Comparison of ENCODE assay signal across 18 cellular contexts in the genomic region with DNA sequence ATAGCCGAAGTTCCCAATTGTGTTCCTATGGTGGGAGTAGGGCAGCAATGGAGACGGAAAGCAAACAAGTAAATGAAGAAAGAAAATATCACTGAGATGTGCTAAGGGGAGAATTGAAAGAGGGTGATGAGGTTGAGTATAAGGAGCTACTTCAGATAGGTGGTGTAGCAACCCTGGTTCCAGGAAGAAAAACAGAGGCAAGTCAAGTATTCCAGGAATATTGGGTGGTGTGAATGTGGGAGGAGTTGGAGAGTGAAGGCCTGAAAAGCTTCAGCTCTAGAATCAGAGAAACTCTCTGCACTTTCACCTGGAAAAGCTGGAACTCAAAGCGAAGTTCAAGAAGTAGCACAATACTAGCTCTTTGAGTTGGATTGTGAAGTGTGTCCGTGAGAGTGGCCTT.
DNase-seq lines count a peak whose midpoint lies in the region; ATAC-seq and TF ChIP-seq lines count a peak whose summit lies in the region.
"Had no signal": no experiment of that assay in that cellular context is flagged by ENCODE, and none has a peak within 500 bp of the region (broad histone marks: within the 10 kb centered on the region; RNA-seq: fewer than 3 reads in every experiment).

No MANE protein-coding gene starts in this region.

- H3K4me1 ChIP-seq in GM23338 (ENCODE audit: insufficient read depth) (no peaks in the 10 kb centered on the region), lower lobe of right lung (no peaks in the 10 kb centered on the region), neural progenitor cell (no peaks in the 10 kb centered on the region)
- H3K4me1 ChIP-seq: A549, Caco-2 had no signal

- H3K27me3 ChIP-seq in GM23338 (ENCODE audit: insufficient read depth) = no peaks in the 10 kb centered on the region
- H3K27me3 ChIP-seq in lower lobe of right lung (ENCODE audit: low read depth) = no peaks in the 10 kb centered on the region
- no peaks in the 10 kb centered on the region for H3K27me3 ChIP-seq in neural progenitor cell
- H3K27me3 ChIP-seq: BLaER1 treated with 17β-estradiol and CSF1 and Interleukin-3, amounts not matched to agents 10 nM and 100 nM had no signal

- H3K9me3 Mint-ChIP-seq in GM23338 (no peaks in the 10 kb centered on the region; the same call in 1 of the 3 replicates), neural progenitor cell (peaks cover 8% of the 10 kb centered on the region)
- H3K9me3 Mint-ChIP-seq: CD4-positive, alpha-beta T cell; CD8-positive, alpha-beta T cell had no signal

- TF ChIP-seq CTCF in GM23338 (conservative IDR thresholded peaks at IDR 0.05; ENCODE audit: low read depth in 2 of 2) (no peak), lower lobe of right lung (IDR thresholded peaks at IDR 0.05) (no peak), neural progenitor cell (IDR thresholded peaks at IDR 0.05) (no peak)

- DNase-seq in GM23338 (ENCODE audit: low spot score) = no peak
- DNase-seq in lower lobe of right lung = no peak
- DNase-seq in neural progenitor cell (ENCODE audit: low spot score) = no peak
- no peak for DNase-seq in activated gamma-delta T cell treated with Interleukin-2 at 50 U/mL for 16 hours
- DNase-seq in activated CD8-positive, alpha-beta memory T cell treated with anti-CD3 and anti-CD28 coated beads, Interleukin-2, amount 50 U/mL, for 48 hours = no peak
- no peak for DNase-seq in NCI-H1694 (lab: John Stamatoyannopoulos, UW)
- DNase-seq: AML-193; Caco-2; Calu3; CD4-positive, alpha-beta T cell; CD8-positive, alpha-beta T cell; DMS79 treated with DMSO at 0.1 percent for 48 hours; GF-D8 had no signal

- H3K4me1 Mint-ChIP-seq in GM23338 (no peaks in the 10 kb centered on the region), neural progenitor cell (no peaks in the 10 kb centered on the region)
- H3K4me1 Mint-ChIP-seq: B cell had no signal

- H3K27ac Mint-ChIP-seq in GM23338 = no peak overlapping the region
- peak overlapping the region; percentile 6 for H3K27ac Mint-ChIP-seq in neural progenitor cell
- H3K27ac Mint-ChIP-seq: B cell; CD4-positive, alpha-beta T cell; CD8-positive, alpha-beta T cell had no signal

- H3K79me2 ChIP-seq in GM23338 (replicated peaks; ENCODE audit: insufficient read depth) (no peaks in the 10 kb centered on the region), neural progenitor cell (ENCODE audit: low read depth) (no peaks in the 10 kb centered on the region)

- H3K4me2 ChIP-seq in GM23338 (no peak overlapping the region), neural progenitor cell (no peak overlapping the region)
- H3K4me2 ChIP-seq: A549; BLaER1 treated with 17β-estradiol and CSF1 and Interleukin-3, amounts not matched to agents 10 nM and 100 nM had no signal

- H3K36me3 Mint-ChIP-seq in GM23338 (ENCODE audit: low read depth) = no peaks in the 10 kb centered on the region
- H3K36me3 Mint-ChIP-seq in neural progenitor cell = no peaks in the 10 kb centered on the region
- H3K36me3 Mint-ChIP-seq: CD8-positive, alpha-beta T cell had no signal

- no peaks in the 10 kb centered on the region for H4K20me1 ChIP-seq in GM23338 (replicated peaks; ENCODE audit: insufficient read depth)
- H4K20me1 ChIP-seq in neural progenitor cell (ENCODE audit: low read depth) = no peaks in the 10 kb centered on the region
- H4K20me1 ChIP-seq: BLaER1 treated with 17β-estradiol and CSF1 and Interleukin-3, amounts not matched to agents 10 nM and 100 nM had no signal

- no peak overlapping the region for H3K9ac ChIP-seq in neural progenitor cell
- H3K9ac ChIP-seq: BLaER1 treated with 17β-estradiol and CSF1 and Interleukin-3, amounts not matched to agents 10 nM and 100 nM had no signal

- H3K4me3 ChIP-seq in GM23338 (no peak overlapping the region), lower lobe of right lung (no peak overlapping the region), neural progenitor cell (no peak overlapping the region)
- H3K4me3 ChIP-seq: A549; BLaER1 treated with 17β-estradiol and CSF1 and Interleukin-3, amounts not matched to agents 10 nM and 100 nM had no signal

- H3K27me3 Mint-ChIP-seq in GM23338 (ENCODE audit: insufficient read depth, low read depth, poor library complexity) (no peaks in the 10 kb centered on the region), neural progenitor cell (ENCODE audit: insufficient read depth, low read depth) (no peaks in the 10 kb centered on the region)
- H3K27me3 Mint-ChIP-seq: B cell; CD4-positive, alpha-beta T cell had no signal

- intact Hi-C loops in lower lobe of right lung (cut with DNase I) = no loop called here

- H2AFZ ChIP-seq in GM23338 = 0 out of 2 replicates have a peak overlapping the region, but pooled peaks have one; percentile 32
- H2AFZ ChIP-seq in neural progenitor cell (replicated peaks) = no peak overlapping the region

- no peak overlapping the region for H3K27ac ChIP-seq in GM23338 (ENCODE audit: low read depth)
- H3K27ac ChIP-seq in lower lobe of right lung = no peak overlapping the region
- H3K27ac ChIP-seq in neural progenitor cell = no peak overlapping the region
- H3K27ac ChIP-seq: 22Rv1; A549; BLaER1 treated with 17β-estradiol and CSF1 and Interleukin-3, amounts not matched to agents 10 nM and 100 nM; C4-2B had no signal

- ATAC-seq in GM23338 = no peak
- peak; percentile 64 to 65 for ATAC-seq in lower lobe of right lung
- ATAC-seq: A549; CD8-positive, alpha-beta T cell had no signal

- H3K9me3 ChIP-seq in lower lobe of right lung (no peaks in the 10 kb centered on the region), neural progenitor cell (ENCODE audit: low read depth) (no peaks in the 10 kb centered on the region)
- H3K9me3 ChIP-seq: A549, Caco-2 had no signal

- no peaks in the 10 kb centered on the region; the same call in 1 of the 2 replicates for H3K36me3 ChIP-seq in GM23338 (ENCODE audit: insufficient read depth)
- no peaks in the 10 kb centered on the region for H3K36me3 ChIP-seq in lower lobe of right lung
- no peaks in the 10 kb centered on the region for H3K36me3 ChIP-seq in neural progenitor cell
- H3K36me3 ChIP-seq: BLaER1 treated with 17β-estradiol and CSF1 and Interleukin-3, amounts not matched to agents 10 nM and 100 nM had no signal

- no peaks in the 10 kb centered on the region for H3F3A ChIP-seq in GM23338 (replicated peaks; ENCODE audit: low read depth)
- no peaks in the 10 kb centered on the region for H3F3A ChIP-seq in neural progenitor cell (ENCODE audit: low read depth)

- no peak overlapping the region for H3K4me3 Mint-ChIP-seq in GM23338
- H3K4me3 Mint-ChIP-seq in neural progenitor cell = no peak overlapping the region
- H3K4me3 Mint-ChIP-seq: B cell; CD4-positive, alpha-beta T cell; CD8-positive, alpha-beta T cell had no signal

- H3K9me2 ChIP-seq in GM23338 (ENCODE audit: insufficient read depth) = peaks cover 6% of the 10 kb centered on the region; the same call in 1 of the 2 replicates

TF ChIP-seq in GM23338, 12 proteins besides CTCF, POLR2A, EP300 and RAD21 (continues in another document):
- no peak for TF ChIP-seq CREB1 (CRISPR knock-in tag; IDR thresholded peaks at IDR 0.05; ENCODE audit: low read depth)
- TF ChIP-seq POLR2AphosphoS5 (IDR thresholded peaks at IDR 0.05; ENCODE audit: low read depth) = no peak
- no peak for TF ChIP-seq EZH2phosphoT487 (IDR thresholded peaks at IDR 0.05; ENCODE audit: unreplicated experiment)
- TF ChIP-seq, protein P1, sequence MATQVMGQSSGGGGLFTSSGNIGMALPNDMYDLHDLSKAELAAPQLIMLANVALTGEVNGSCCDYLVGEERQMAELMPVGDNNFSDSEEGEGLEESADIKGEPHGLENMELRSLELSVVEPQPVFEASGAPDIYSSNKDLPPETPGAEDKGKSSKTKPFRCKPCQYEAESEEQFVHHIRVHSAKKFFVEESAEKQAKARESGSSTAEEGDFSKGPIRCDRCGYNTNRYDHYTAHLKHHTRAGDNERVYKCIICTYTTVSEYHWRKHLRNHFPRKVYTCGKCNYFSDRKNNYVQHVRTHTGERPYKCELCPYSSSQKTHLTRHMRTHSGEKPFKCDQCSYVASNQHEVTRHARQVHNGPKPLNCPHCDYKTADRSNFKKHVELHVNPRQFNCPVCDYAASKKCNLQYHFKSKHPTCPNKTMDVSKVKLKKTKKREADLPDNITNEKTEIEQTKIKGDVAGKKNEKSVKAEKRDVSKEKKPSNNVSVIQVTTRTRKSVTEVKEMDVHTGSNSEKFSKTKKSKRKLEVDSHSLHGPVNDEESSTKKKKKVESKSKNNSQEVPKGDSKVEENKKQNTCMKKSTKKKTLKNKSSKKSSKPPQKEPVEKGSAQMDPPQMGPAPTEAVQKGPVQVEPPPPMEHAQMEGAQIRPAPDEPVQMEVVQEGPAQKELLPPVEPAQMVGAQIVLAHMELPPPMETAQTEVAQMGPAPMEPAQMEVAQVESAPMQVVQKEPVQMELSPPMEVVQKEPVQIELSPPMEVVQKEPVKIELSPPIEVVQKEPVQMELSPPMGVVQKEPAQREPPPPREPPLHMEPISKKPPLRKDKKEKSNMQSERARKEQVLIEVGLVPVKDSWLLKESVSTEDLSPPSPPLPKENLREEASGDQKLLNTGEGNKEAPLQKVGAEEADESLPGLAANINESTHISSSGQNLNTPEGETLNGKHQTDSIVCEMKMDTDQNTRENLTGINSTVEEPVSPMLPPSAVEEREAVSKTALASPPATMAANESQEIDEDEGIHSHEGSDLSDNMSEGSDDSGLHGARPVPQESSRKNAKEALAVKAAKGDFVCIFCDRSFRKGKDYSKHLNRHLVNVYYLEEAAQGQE (IDR thresholded peaks at IDR 0.05; ENCODE audit: unreplicated experiment) = no peak
- TF ChIP-seq NANOG (IDR thresholded peaks at IDR 0.05; ENCODE audit: borderline replicate concordance) = no peak
- no peak for TF ChIP-seq ZNF114 (CRISPR knock-in tag; IDR thresholded peaks at IDR 0.05)
- TF ChIP-seq EZH2 (IDR thresholded peaks at IDR 0.05; ENCODE audit: low read depth, unreplicated experiment) = no peak
